12 cellular contexts compared by ENCODE assay signal in genomic region chr2:176997792-176998169, GRCh38.
A peak's percentile ranks its signal among the peaks of the same experiment; 100 is the strongest.
DNase-seq lines count a peak whose midpoint lies in the region; ATAC-seq and TF ChIP-seq lines count a peak whose summit lies in the region.
"Had no signal": no experiment of that assay in that cellular context is flagged by ENCODE, and none has a peak within 500 bp of the region (broad histone marks: within the 10 kb centered on the region; RNA-seq: fewer than 3 reads in every experiment).

No MANE protein-coding gene starts in this region.

- H3K4me1 Mint-ChIP-seq in T-helper 17 cell, result peaks cover 4% of the 10 kb centered on the region

- no peaks in the 10 kb centered on the region; the same call in 1 of the 2 replicates for H3K9me3 ChIP-seq in BLaER1
- no peaks in the 10 kb centered on the region for H3K9me3 ChIP-seq in colonic mucosa
- no peaks in the 10 kb centered on the region for H3K9me3 ChIP-seq in T-helper 17 cell (ENCODE audit: control insufficient read depth, low read length, poor library complexity, severe bottlenecking)
- H3K9me3 ChIP-seq: prostate gland had no signal

- peak; percentile 16 for ATAC-seq in GM19023 (IDR thresholded peaks at IDR 0.05; ENCODE audit: unreplicated experiment)
- peak; percentile 17 for ATAC-seq in HG02840 (IDR thresholded peaks at IDR 0.05; ENCODE audit: low FRiP score, unreplicated experiment)
- no peak for ATAC-seq in T-helper 17 cell
- no peak for ATAC-seq in GM19035 (IDR thresholded peaks at IDR 0.05; ENCODE audit: unreplicated experiment)

- no peaks in the 10 kb centered on the region for H3K36me3 Mint-ChIP-seq in T-helper 17 cell (ENCODE audit: low read depth)

- H3K27me3 ChIP-seq in BLaER1 (no peaks in the 10 kb centered on the region), colonic mucosa (no peaks in the 10 kb centered on the region)
- H3K27me3 ChIP-seq: brain microvascular endothelial cell had no signal

- H3K4me1 ChIP-seq in BLaER1, result peaks cover 41% of the 10 kb centered on the region
- H3K4me1 ChIP-seq in colonic mucosa, result no peaks in the 10 kb centered on the region
- H3K4me1 ChIP-seq: prostate gland had no signal

- no peak overlapping the region for H3K27ac Mint-ChIP-seq in T-helper 17 cell

- H3K4me3 ChIP-seq in BLaER1 (no peak overlapping the region), colonic mucosa (no peak overlapping the region)
- H3K4me3 ChIP-seq: prostate gland had no signal

- H3K27ac ChIP-seq in BLaER1 (no peak overlapping the region), colonic mucosa (no peak overlapping the region)
- H3K27ac ChIP-seq: brain microvascular endothelial cell, prostate gland had no signal

- no peaks in the 10 kb centered on the region for H3K36me3 ChIP-seq in BLaER1
- no peaks in the 10 kb centered on the region for H3K36me3 ChIP-seq in colonic mucosa
- H3K36me3 ChIP-seq: brain microvascular endothelial cell, prostate gland had no signal

- H3K27me3 Mint-ChIP-seq in T-helper 17 cell, result peaks cover 6% of the 10 kb centered on the region

- no peak overlapping the region for H3K4me3 Mint-ChIP-seq in T-helper 17 cell

- intact Hi-C loops in colonic mucosa (cut with DNase I), result no loop called here

- DNase-seq in M059J (ENCODE audit: low read depth) (peak; percentile 1), colonic mucosa (no peak), OCI-M2 (lab: John Stamatoyannopoulos, UW; ENCODE audit: unreplicated experiment) (no peak), T-helper 17 cell (no peak)
- DNase-seq: hypothalamus, NCI-H2227 treated with DMSO at 0.1 percent for 48 hours had no signal

- H4K20me1 ChIP-seq in BLaER1, result no peaks in the 10 kb centered on the region

- no peak for TF ChIP-seq CTCF in colonic mucosa (IDR thresholded peaks at IDR 0.05)

- peak overlapping the region; percentile 50 for H3K4me2 ChIP-seq in BLaER1

- H3K9ac ChIP-seq in BLaER1 (no peak overlapping the region), colonic mucosa (ENCODE audit: low read depth in 2 of 2, low read length in 2 of 2) (no peak overlapping the region)

Comparison
In these comparisons a context has a peak if more than half of its experiments do, and no peak if none do; other contexts are left out.
1. ATAC-seq: peak in GM19023 (single experiment) and HG02840 (single experiment); none in T-helper 17 cell (single experiment) and GM19035 (single experiment).